In the genomic region with DNA sequence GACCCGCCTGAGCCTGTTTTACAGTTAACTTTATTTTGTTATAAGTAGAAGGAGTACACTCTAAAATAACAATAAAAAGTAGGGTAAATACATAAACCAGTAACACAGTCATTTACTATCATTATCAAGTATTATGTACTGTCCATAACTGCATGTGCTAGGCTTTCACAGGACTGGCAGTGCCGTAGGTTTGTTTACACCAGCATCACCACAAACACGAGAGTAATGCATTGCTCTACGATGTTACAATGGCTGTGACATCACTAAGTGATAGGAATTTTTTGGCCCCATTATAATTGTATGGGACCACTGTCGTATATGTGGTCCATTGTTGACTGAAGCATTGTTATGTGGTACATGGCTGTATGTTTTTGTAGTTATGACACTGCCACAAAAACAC, we compare ENCODE assay signal across 2 cellular contexts.
TF ChIP-seq lines count a peak whose summit lies in the region.

No MANE protein-coding gene starts in this region.

TF ChIP-seq in A549, 52 proteins besides CTCF, POLR2A, EP300 and RAD21:
- TF ChIP-seq ZC3H11A (IDR thresholded peaks at IDR 0.05) = no peak

TF ChIP-seq in IMR-90, 13 proteins besides CTCF, POLR2A, EP300 and RAD21:
- TF ChIP-seq BHLHE40 (IDR thresholded peaks at IDR 0.05; ENCODE audit: low read depth, low read length) = no peak
- TF ChIP-seq, protein P1, sequence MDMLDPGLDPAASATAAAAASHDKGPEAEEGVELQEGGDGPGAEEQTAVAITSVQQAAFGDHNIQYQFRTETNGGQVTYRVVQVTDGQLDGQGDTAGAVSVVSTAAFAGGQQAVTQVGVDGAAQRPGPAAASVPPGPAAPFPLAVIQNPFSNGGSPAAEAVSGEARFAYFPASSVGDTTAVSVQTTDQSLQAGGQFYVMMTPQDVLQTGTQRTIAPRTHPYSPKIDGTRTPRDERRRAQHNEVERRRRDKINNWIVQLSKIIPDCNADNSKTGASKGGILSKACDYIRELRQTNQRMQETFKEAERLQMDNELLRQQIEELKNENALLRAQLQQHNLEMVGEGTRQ (IDR thresholded peaks at IDR 0.05; ENCODE audit: low read depth, low read length) = no peak
